ENCODE assay signal across 17 cellular contexts in the genomic region with DNA sequence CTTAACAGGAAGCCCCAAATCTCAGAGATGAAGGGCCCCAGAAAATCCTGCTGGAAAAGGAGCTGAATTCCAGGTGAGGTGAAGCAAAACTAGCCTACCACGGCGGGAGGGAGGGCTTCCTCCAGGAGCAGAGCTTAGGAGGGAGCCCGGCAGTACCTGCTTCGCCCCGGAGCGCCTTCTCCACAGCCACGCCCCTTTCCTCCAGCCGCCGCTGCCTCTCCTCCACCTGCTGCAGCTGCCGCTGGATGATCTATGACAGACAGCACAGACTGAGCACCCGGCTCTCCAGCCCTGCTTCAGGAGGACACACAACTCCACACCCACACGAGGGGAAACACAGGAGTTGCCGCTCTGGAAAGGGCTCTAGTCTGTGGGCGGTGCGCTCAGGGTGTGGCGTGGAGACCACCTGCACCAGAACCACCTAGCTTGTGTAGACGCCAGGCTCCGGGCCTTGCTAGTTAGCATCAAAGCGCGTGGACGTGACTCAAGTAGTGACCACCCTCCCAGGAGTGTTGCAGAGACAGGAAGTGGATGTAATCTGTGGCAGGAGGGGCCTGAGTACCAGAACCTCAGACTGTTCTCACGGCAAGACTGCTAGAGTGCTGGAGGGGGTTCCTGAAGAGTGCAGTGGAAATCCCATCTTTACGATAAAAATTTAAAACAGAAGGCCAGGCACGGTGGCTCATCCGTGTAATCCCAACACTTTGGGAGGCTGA.
DNase-seq lines count a peak whose midpoint lies in the region; ATAC-seq and TF ChIP-seq lines count a peak whose summit lies in the region.
"Had no signal": no experiment of that assay in that cellular context is flagged by ENCODE, and none has a peak within 500 bp of the region (broad histone marks: within the 10 kb centered on the region; RNA-seq: fewer than 3 reads in every experiment).

No MANE protein-coding gene starts in this region.

- peak; percentile 40 for DNase-seq in DMS153 (lab: John Stamatoyannopoulos, UW)
- DNase-seq in DMS153 treated with DMSO at 0.1 percent for 48 hours (lab: John Stamatoyannopoulos, UW; ENCODE audit: unreplicated experiment), result no peak
- DNase-seq in WERI-Rb-1, result peak; percentile 74
- DNase-seq in left kidney (ENCODE audit: low read depth, low spot score), result peak; percentile 84
- DNase-seq in EL, result no peak
- no peak for DNase-seq in activated CD8-positive, alpha-beta memory T cell treated with anti-CD3 and anti-CD28 coated beads, Interleukin-2, amount 50 U/mL, for 4 hours
- DNase-seq: activated effector memory CD4-positive, alpha-beta T cell treated with anti-CD3 and anti-CD28 coated beads, Interleukin-2, amount 50 U/mL, for 16 hours; anterior cingulate cortex; DND-41; GM23248; naive thymus-derived CD8-positive, alpha-beta T cell; NCI-H1694; Peyer's patch had no signal

- H3K27me3 ChIP-seq in WERI-Rb-1 (ENCODE audit: insufficient read depth, low read depth, severe bottlenecking), result no peaks in the 10 kb centered on the region
- H3K27me3 ChIP-seq: Peyer's patch had no signal

- peaks cover 8% of the 10 kb centered on the region for H3K36me3 ChIP-seq in WERI-Rb-1

- H3K9me3 Mint-ChIP-seq in stimulated activated memory B cell treated with anti-CD40 and anti-IgM and Interleukin-4, amounts not matched to agents 10 μg/mL and 1 μg/mL and 100 μg/mL, for 72 hours, result no peaks in the 10 kb centered on the region
- H3K9me3 Mint-ChIP-seq: CD14-positive monocyte; naive thymus-derived CD8-positive, alpha-beta T cell had no signal

- H3K36me3 Mint-ChIP-seq in stimulated activated memory B cell treated with anti-CD40 and anti-IgM and Interleukin-4, amounts not matched to agents 10 μg/mL and 1 μg/mL and 100 μg/mL, for 72 hours, result peaks cover 87% of the 10 kb centered on the region
- H3K36me3 Mint-ChIP-seq: CD14-positive monocyte had no signal

- H3K27me3 Mint-ChIP-seq in stimulated activated memory B cell treated with anti-CD40 and anti-IgM and Interleukin-4, amounts not matched to agents 10 μg/mL and 1 μg/mL and 100 μg/mL, for 72 hours, result no peaks in the 10 kb centered on the region
- H3K27me3 Mint-ChIP-seq: naive thymus-derived CD8-positive, alpha-beta T cell had no signal

- peak; percentile 48 for ATAC-seq in stimulated activated memory B cell treated with anti-CD40 and anti-IgM and Interleukin-4, amounts not matched to agents 10 μg/mL and 1 μg/mL and 100 μg/mL, for 72 hours
- ATAC-seq in HG03025 (IDR thresholded peaks at IDR 0.05; ENCODE audit: low FRiP score, unreplicated experiment), result no peak
- ATAC-seq: naive thymus-derived CD8-positive, alpha-beta T cell had no signal

- TF ChIP-seq CTCF in WERI-Rb-1 (IDR thresholded peaks at IDR 0.05; ENCODE audit: low read depth, low read length), result no peak

- H3K4me1 Mint-ChIP-seq in stimulated activated memory B cell treated with anti-CD40 and anti-IgM and Interleukin-4, amounts not matched to agents 10 μg/mL and 1 μg/mL and 100 μg/mL, for 72 hours, result peaks cover 16% of the 10 kb centered on the region
- H3K4me1 Mint-ChIP-seq: CD14-positive monocyte; naive thymus-derived CD8-positive, alpha-beta T cell had no signal

- H3K4me3 ChIP-seq in WERI-Rb-1 (ENCODE audit: low read depth, low read length), result no peak overlapping the region
- H3K4me3 ChIP-seq: GM23248, Peyer's patch had no signal

- peak overlapping the region; percentile 24 for H3K27ac Mint-ChIP-seq in stimulated activated memory B cell treated with anti-CD40 and anti-IgM and Interleukin-4, amounts not matched to agents 10 μg/mL and 1 μg/mL and 100 μg/mL, for 72 hours

- no peaks in the 10 kb centered on the region for H3K9me3 ChIP-seq in WERI-Rb-1 (ENCODE audit: severe bottlenecking)
- H3K9me3 ChIP-seq: Peyer's patch had no signal

- H3K4me3 Mint-ChIP-seq in stimulated activated memory B cell treated with anti-CD40 and anti-IgM and Interleukin-4, amounts not matched to agents 10 μg/mL and 1 μg/mL and 100 μg/mL, for 72 hours, result no peak overlapping the region
- H3K4me3 Mint-ChIP-seq: CD14-positive monocyte; naive thymus-derived CD8-positive, alpha-beta T cell had no signal

- H3K27ac ChIP-seq in WERI-Rb-1, result no peak overlapping the region
- H3K27ac ChIP-seq: 22Rv1, GM23248, Peyer's patch had no signal

Comparison
In these comparisons a context has a peak if more than half of its experiments do, and no peak if none do; other contexts are left out.
1. DNase-seq: peak in DMS153 (single experiment), WERI-Rb-1 (single experiment) and left kidney (single experiment); none in DMS153 treated with DMSO at 0.1 percent for 48 hours (single experiment), EL (single experiment) and activated CD8-positive, alpha-beta memory T cell treated with anti-CD3 and anti-CD28 coated beads, Interleukin-2, amount 50 U/mL, for 4 hours (single experiment).